In the genomic region with DNA sequence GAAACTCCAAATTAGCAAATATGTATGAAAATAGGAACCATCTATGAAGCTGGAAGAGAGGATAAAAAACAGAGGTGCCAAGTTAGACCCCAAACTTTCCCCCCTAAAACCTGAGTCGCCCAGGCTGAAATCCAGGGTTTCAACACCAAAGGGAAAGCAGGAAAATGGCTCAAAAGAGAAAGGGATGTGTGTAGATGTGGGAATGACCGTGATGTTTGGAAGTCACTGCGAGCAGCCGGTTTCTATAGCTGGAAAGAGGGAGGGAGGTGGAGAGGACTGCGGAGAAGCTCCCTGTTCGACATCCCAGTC, we compare ENCODE assay signal across 8 cellular contexts. TPM values are rescaled to one million over a fixed set of nuclear protein-coding genes. Genes with fewer than 3 reads are reported as not detected.
DNase-seq lines count a peak whose midpoint lies in the region; FAIRE-seq and TF ChIP-seq lines count a peak whose summit lies in the region.

No MANE protein-coding gene starts in this region.

- H3K9me2 ChIP-seq in neural cell (ENCODE audit: insufficient read depth, low read length) = no peaks in the 10 kb centered on the region

- no peak overlapping the region for H3K56ac ChIP-seq in H1 (replicated peaks; ENCODE audit: insufficient read length, low read depth, low read length)

- 8% methylated on average over 5 of the region's 6 CpGs; no CpG with 5 or more reads in 1 of the 2 experiments for WGBS in H1 (ENCODE audit: extremely low coverage in 1 of 2, insufficient coverage in 1 of 2, insufficient read length in 1 of 2, insufficient replicate concordance in 2 of 2, low coverage in 1 of 2, low lambda C conversion rate in 2 of 2, missing lambda C conversion rate in 1 of 2), 2 experiments

- H3K4me3 ChIP-seq in AG10803 (ENCODE audit: low read length) = peak overlapping the region; percentile 68
- peak overlapping the region; percentile 50 to 72 (median 66) for H3K4me3 ChIP-seq in H1 (ENCODE audit: extremely low read depth in 1 of 4, insufficient read depth in 2 of 4, low read depth in 3 of 4, low read length in 4 of 4)
- peak overlapping the region; percentile 62 for H3K4me3 ChIP-seq in neural cell (ENCODE audit: low read length)

- H3K79me1 ChIP-seq in H1 (ENCODE audit: low read depth, low read length) = no peaks in the 10 kb centered on the region; the same call in 1 of the 2 replicates

- H2BK20ac ChIP-seq in H1 (ENCODE audit: low read length) = no peak overlapping the region

- no peaks in the 10 kb centered on the region for H3K9me3 ChIP-seq in H1 (ENCODE audit: insufficient read depth in 2 of 2, low read depth in 1 of 2, low read length in 1 of 2)
- no peaks in the 10 kb centered on the region for H3K9me3 ChIP-seq in neural cell (ENCODE audit: low read length)

- peak; percentile 28 for FAIRE-seq in H1 (lab: Jason Lieb, UNC)

- peaks cover 0 to 13% (median 4%) of the 10 kb centered on the region in 4 experiments; a peak in 6 of 7 replicates for H3K4me1 ChIP-seq in H1 (replicated peaks in 1 of 4; ENCODE audit: control insufficient read depth in 3 of 4, insufficient read depth in 4 of 4, low read length in 3 of 4)

- H3F3A ChIP-seq in neural cell (ENCODE audit: insufficient read depth, low read length, poor library complexity, severe bottlenecking) = no peaks in the 10 kb centered on the region

- no peak overlapping the region for H3K23ac ChIP-seq in H1 (ENCODE audit: insufficient read length)

- H2AK5ac ChIP-seq in H1 (ENCODE audit: low read depth, low read length) = no peak overlapping the region

- peak overlapping the region in 3 of 4 experiments; percentile 10 to 66 (median 13); a peak in 2 of 7 replicates for H3K9ac ChIP-seq in H1 (replicated peaks in 1 of 4; ENCODE audit: extremely low read depth in 1 of 4, low read depth in 3 of 4, low read length in 3 of 4)
- H3K9ac ChIP-seq in neural cell (ENCODE audit: low read length) = peak overlapping the region; percentile 42

- H3K14ac ChIP-seq in H1 (ENCODE audit: insufficient read length) = no peak overlapping the region

- no peak overlapping the region for H3K18ac ChIP-seq in H1 (ENCODE audit: extremely low read depth, low read length)

- TF ChIP-seq EP300 in H1 (IDR thresholded peaks at IDR 0.05; ENCODE audit: borderline replicate concordance in 1 of 2, low read depth in 2 of 2, low read length in 2 of 2) (no peak), neural cell (conservative IDR thresholded peaks at IDR 0.05; ENCODE audit: poor library complexity, severe bottlenecking) (no peak)

- TF ChIP-seq CTCF in AG10803 (conservative IDR thresholded peaks at IDR 0.05; ENCODE audit: low read length) = no peak
- no peak for TF ChIP-seq CTCF in H1 (IDR thresholded peaks at IDR 0.05; ENCODE audit: control extremely low read depth in 1 of 3, insufficient read depth in 1 of 3, low read depth in 1 of 3, low read length in 3 of 3)
- TF ChIP-seq CTCF in neural cell (IDR thresholded peaks at IDR 0.05; ENCODE audit: poor library complexity, severe bottlenecking) = no peak

- H3K36me3 ChIP-seq in H1 (ENCODE audit: control insufficient read depth in 2 of 4, insufficient read depth in 4 of 4, low read length in 3 of 4) (peaks cover 2 to 7% (median 4%) of the 10 kb centered on the region in 4 experiments; a peak in 3 of 8 replicates), neural cell (ENCODE audit: insufficient read depth, low read length) (peaks cover 6% of the 10 kb centered on the region)

- H2BK15ac ChIP-seq in H1 (ENCODE audit: low read length) = no peak overlapping the region; the same call in 1 of the 2 replicates

- H2BK120ac ChIP-seq in H1 (replicated peaks; ENCODE audit: low read depth, low read length) = no peak overlapping the region

- no peak overlapping the region for H2BK12ac ChIP-seq in H1 (ENCODE audit: low read depth, low read length)

- POLR2A ChIA-PET in H1 (lab: Charles Lee; ENCODE audit: partially characterized antibody) = interaction anchor here (0.8 to 2.3 kb wide), 7 partner anchors 9 to 241 kb away, joined by 3 to 13 read pairs (median 5); a partner anchor contains a TSS

- H4K91ac ChIP-seq in H1 (replicated peaks; ENCODE audit: insufficient read length, low read length) = no peak overlapping the region

- peak; percentile 16 for DNase-seq in AG10803 (ENCODE audit: low read depth)
- peak; percentile 1 for DNase-seq in HuH-7.5 (ENCODE audit: low spot score)
- no peak for DNase-seq in H1 (ENCODE audit: low read depth in 1 of 2, low spot score in 2 of 2)
- DNase-seq in NCI-H524 (lab: John Stamatoyannopoulos, UW) = no peak
- no peak for DNase-seq in NK-92 treated with Interleukin-12 subunit alpha and Interleukin-12 subunit beta, amount 100 ng/mL, for 24 hours (lab: John Stamatoyannopoulos, UW)
- no peak for DNase-seq in midbrain (lab: John Stamatoyannopoulos, UW)
- DNase-seq in SHP77 treated with DMSO at 0.1 percent for 48 hours (lab: John Stamatoyannopoulos, UW) = no peak

- TF ChIP-seq POLR2A in H1 (IDR thresholded peaks at IDR 0.05; ENCODE audit: control extremely low read depth in 1 of 2, low read depth in 2 of 2, low read length in 2 of 2) = no peak

- peaks cover 2 to 16% of the 10 kb centered on the region in 2 experiments for H4K20me1 ChIP-seq in H1 (replicated peaks in 1 of 2; ENCODE audit: control insufficient read depth in 1 of 2, insufficient read depth in 2 of 2, low read length in 2 of 2)
- no peaks in the 10 kb centered on the region for H4K20me1 ChIP-seq in neural cell (ENCODE audit: insufficient read depth)

- H2AFZ ChIP-seq in H1 (ENCODE audit: low read length) = no peak overlapping the region
- H2AFZ ChIP-seq in neural cell (ENCODE audit: low read depth, low read length) = no peak overlapping the region

- no peak overlapping the region for H4K5ac ChIP-seq in H1 (ENCODE audit: insufficient read length, low read depth, low read length)

- H3K4me2 ChIP-seq in H1 (ENCODE audit: insufficient read depth in 1 of 2, low read depth in 2 of 2, low read length in 2 of 2) (peak overlapping the region; percentile 83 to 95), neural cell (ENCODE audit: low read length) (no peak overlapping the region)

- H3K79me2 ChIP-seq in H1 (ENCODE audit: control insufficient read depth in 1 of 2, insufficient read depth in 2 of 2, low read length in 2 of 2) (no peaks in the 10 kb centered on the region), neural cell (replicated peaks; ENCODE audit: insufficient read depth, low read length) (peaks cover 20% of the 10 kb centered on the region)

- CTCF ChIA-PET in H1 (lab: Charles Lee; ENCODE audit: partially characterized antibody) = interaction anchor here (0.5 to 6.3 kb wide), 4 partner anchors 21 to 370 kb away, joined by 3 to 60 read pairs (median 4); no protein-coding TSS in a partner anchor

- H3K27ac ChIP-seq in H1 (ENCODE audit: low read depth, low read length) = no peak overlapping the region
- no peak overlapping the region for H3K27ac ChIP-seq in neural cell (ENCODE audit: low read length)

- no peak overlapping the region for H4K8ac ChIP-seq in H1 (ENCODE audit: extremely low read depth, insufficient read depth, low read length)

- TF ChIP-seq RAD21 in H1 (IDR thresholded peaks at IDR 0.05 in 1 of 2, conservative IDR thresholded peaks at IDR 0.05 in 1 of 2; ENCODE audit: low read depth in 2 of 2, low read length in 2 of 2) = no peak
- TF ChIP-seq RAD21 in neural cell (conservative IDR thresholded peaks at IDR 0.05) = no peak

- H3K23me2 ChIP-seq in H1 (ENCODE audit: low read depth, low read length) = peaks cover 19% of the 10 kb centered on the region; the same call in 1 of the 2 replicates

- H2BK5ac ChIP-seq in H1 (ENCODE audit: low read depth, low read length) = no peak overlapping the region

- H3K27me3 ChIP-seq in H1 (replicated peaks in 1 of 4; ENCODE audit: control insufficient read depth in 3 of 4, extremely low read depth in 1 of 4, insufficient read depth in 3 of 4, low read length in 3 of 4) (peaks cover 29 to 69% (median 63%) of the 10 kb centered on the region in 4 experiments), neural cell (ENCODE audit: insufficient read depth, low read depth, low read length) (peaks cover 5% of the 10 kb centered on the region)

- no peak overlapping the region for H3K4ac ChIP-seq in H1 (replicated peaks; ENCODE audit: insufficient read length, low read depth, low read length)

RNA-seq across cellular contexts. Expression of a gene that starts 4.5 kb away (rescaled TPM):
- total RNA-seq in H1 (2021; fragmentation: NEBNext Ultra II Directional; extraction: Animal tissue kit (Norgen Biotek cat#: 25700)) = 26.0 and 27.4 TPM in 2 replicates
- polyA plus RNA-seq in H1 (2011; rRNA removed) (16.4 and 26.0 TPM in 2 replicates), neural cell (107 and 121 TPM in 2 replicates)
- 21.6 TPM for polyA plus RNA-seq in H1 (2011; cell fraction: cytosol; rRNA removed)
- polyA plus RNA-seq in H1 (2011; cell fraction: nucleus; rRNA removed) = 47.7 TPM
- 28.0 to 35.2 TPM (median 32.1 TPM) in 4 replicates for polyA plus RNA-seq in H1 (2012, experiment 1 of 2)
- polyA plus RNA-seq in H1 (2012, experiment 2 of 2) = 17.7 TPM
- polyA plus RNA-seq in H1 (2013, experiment 1 of 2) = 20.9 TPM
- 20.0 TPM for polyA plus RNA-seq in H1 (2013, experiment 2 of 2)
- polyA minus RNA-seq in H1 (2011; rRNA and poly(A)+ RNA removed) = 12.0 and 14.3 TPM in 2 replicates
- 9.2 TPM for polyA minus RNA-seq in H1 (2011; cell fraction: cytosol; rRNA and poly(A)+ RNA removed)
- 6.3 TPM for polyA minus RNA-seq in H1 (2011; cell fraction: nucleus; rRNA and poly(A)+ RNA removed)
- 35.7 and 36.8 TPM in 2 replicates for polyA minus RNA-seq in neural cell

RNA-seq across cellular contexts. Expression of a gene that starts 8.4 kb away (rescaled TPM):
- total RNA-seq in H1 (2021; fragmentation: NEBNext Ultra II Directional; extraction: Animal tissue kit (Norgen Biotek cat#: 25700)) = 3.3 and 3.6 TPM in 2 replicates
- polyA plus RNA-seq in H1 (2011; rRNA removed) (17.1 and 22.0 TPM in 2 replicates), neural cell (7.3 and 10.3 TPM in 2 replicates)
- polyA plus RNA-seq in H1 (2011; cell fraction: cytosol; rRNA removed) = 19.1 TPM
- 14.9 TPM for polyA plus RNA-seq in H1 (2011; cell fraction: nucleus; rRNA removed)
- 5.5 to 9.2 TPM (median 7.1 TPM) in 4 replicates for polyA plus RNA-seq in H1 (2012, experiment 1 of 2)
- polyA plus RNA-seq in H1 (2012, experiment 2 of 2) = 10.3 TPM
- polyA plus RNA-seq in H1 (2013, experiment 1 of 2) = 4.2 TPM
- 4.5 TPM for polyA plus RNA-seq in H1 (2013, experiment 2 of 2)
- polyA minus RNA-seq in H1 (2011; rRNA and poly(A)+ RNA removed) = 4.1 and 4.2 TPM in 2 replicates
- polyA minus RNA-seq in H1 (2011; cell fraction: cytosol; rRNA and poly(A)+ RNA removed) = 4.0 TPM
- polyA minus RNA-seq in H1 (2011; cell fraction: nucleus; rRNA and poly(A)+ RNA removed) = 4.2 TPM
- polyA minus RNA-seq in neural cell = 2.2 and 3.4 TPM in 2 replicates

RNA-seq across cellular contexts. Expression of a gene that starts 12.1 kb away (rescaled TPM):
- 120 and 123 TPM in 2 replicates for total RNA-seq in H1 (2021; fragmentation: NEBNext Ultra II Directional; extraction: Animal tissue kit (Norgen Biotek cat#: 25700))
- polyA plus RNA-seq in H1 (2011; rRNA removed) = 63.3 and 70.2 TPM in 2 replicates
- 82.9 TPM for polyA plus RNA-seq in H1 (2011; cell fraction: cytosol; rRNA removed)
- 75.8 TPM for polyA plus RNA-seq in H1 (2011; cell fraction: nucleus; rRNA removed)
- polyA plus RNA-seq in H1 (2012, experiment 1 of 2) = 144 to 176 TPM (median 153 TPM) in 4 replicates
- polyA plus RNA-seq in H1 (2012, experiment 2 of 2) = 57.8 TPM
- polyA plus RNA-seq in H1 (2013, experiment 1 of 2) = 66.7 TPM
- 81.1 TPM for polyA plus RNA-seq in H1 (2013, experiment 2 of 2)
- 86.6 and 90.3 TPM in 2 replicates for polyA minus RNA-seq in H1 (2011; rRNA and poly(A)+ RNA removed)
- 34.1 TPM for polyA minus RNA-seq in H1 (2011; cell fraction: cytosol; rRNA and poly(A)+ RNA removed)
- polyA minus RNA-seq in H1 (2011; cell fraction: nucleus; rRNA and poly(A)+ RNA removed) = 29.8 TPM
- polyA plus RNA-seq in neural cell = 99.8 and 120 TPM in 2 replicates
- 54.2 and 63.1 TPM in 2 replicates for polyA minus RNA-seq in neural cell

RNA-seq across cellular contexts. Expression of a gene that starts 12.3 kb away (rescaled TPM):
- 17.8 and 18.1 TPM in 2 replicates for total RNA-seq in H1 (2021; fragmentation: NEBNext Ultra II Directional; extraction: Animal tissue kit (Norgen Biotek cat#: 25700))
- polyA plus RNA-seq in H1 (2011; rRNA removed) (13.0 and 13.9 TPM in 2 replicates), neural cell (60.7 and 71.2 TPM in 2 replicates)
- polyA plus RNA-seq in H1 (2011; cell fraction: cytosol; rRNA removed) = 16.9 TPM
- polyA plus RNA-seq in H1 (2011; cell fraction: nucleus; rRNA removed) = 66.2 TPM
- polyA plus RNA-seq in H1 (2012, experiment 1 of 2) = 19.8 to 22.9 TPM (median 20.3 TPM) in 4 replicates
- polyA plus RNA-seq in H1 (2012, experiment 2 of 2) = 16.5 TPM
- polyA plus RNA-seq in H1 (2013, experiment 1 of 2) = 10.0 TPM
- polyA plus RNA-seq in H1 (2013, experiment 2 of 2) = 8.4 TPM
- 21.1 and 23.4 TPM in 2 replicates for polyA minus RNA-seq in H1 (2011; rRNA and poly(A)+ RNA removed)
- 12.0 TPM for polyA minus RNA-seq in H1 (2011; cell fraction: cytosol; rRNA and poly(A)+ RNA removed)
- 18.4 TPM for polyA minus RNA-seq in H1 (2011; cell fraction: nucleus; rRNA and poly(A)+ RNA removed)
- polyA minus RNA-seq in neural cell = 27.0 and 29.8 TPM in 2 replicates

RNA-seq across cellular contexts. Expression of a gene that starts 20.5 kb away (rescaled TPM):
- 2.8 and 3.5 TPM in 2 replicates for total RNA-seq in H1 (2021; fragmentation: NEBNext Ultra II Directional; extraction: Animal tissue kit (Norgen Biotek cat#: 25700))
- 3.8 and 4.7 TPM in 2 replicates for polyA plus RNA-seq in H1 (2011; rRNA removed)
- polyA plus RNA-seq in H1 (2011; cell fraction: cytosol; rRNA removed) = 3.6 TPM
- 35.4 TPM for polyA plus RNA-seq in H1 (2011; cell fraction: nucleus; rRNA removed)
- polyA plus RNA-seq in H1 (2012, experiment 1 of 2) = 3.6 to 5.4 TPM (median 4.7 TPM) in 4 replicates
- 2.6 TPM for polyA plus RNA-seq in H1 (2012, experiment 2 of 2)
- polyA plus RNA-seq in H1 (2013, experiment 1 of 2) = 3.4 TPM
- 3.2 TPM for polyA plus RNA-seq in H1 (2013, experiment 2 of 2)
- polyA minus RNA-seq in H1 (2011; rRNA and poly(A)+ RNA removed) = 1.8 and 2.2 TPM in 2 replicates
- polyA minus RNA-seq in H1 (2011; cell fraction: cytosol; rRNA and poly(A)+ RNA removed) = 0.59 TPM
- 3.3 TPM for polyA minus RNA-seq in H1 (2011; cell fraction: nucleus; rRNA and poly(A)+ RNA removed)
- polyA plus RNA-seq in neural cell = 9.8 and 20.2 TPM in 2 replicates
- polyA minus RNA-seq in neural cell = 2.0 and 2.7 TPM in 2 replicates

Comparison
In these comparisons a context has a peak if more than half of its experiments do, and no peak if none do; other contexts are left out.
1. DNase-seq: peak in AG10803 (single experiment) and HuH-7.5 (single experiment); none in H1 (0 of 2), NCI-H524 (0 of 2), NK-92 treated with Interleukin-12 subunit alpha and Interleukin-12 subunit beta, amount 100 ng/mL, for 24 hours (single experiment), midbrain (single experiment) and SHP77 treated with DMSO at 0.1 percent for 48 hours (single experiment).
2. Peak in every context shown above with its lines, with median percentiles within 50 percentile points of each other: H3K4me3 ChIP-seq.